10 cellular contexts compared by ENCODE assay signal in genomic region chr17:45131294-45131615, GRCh38. TPM values are rescaled to one million over a fixed set of nuclear protein-coding genes. Genes with fewer than 3 reads are reported as not detected.
A peak's percentile ranks its signal among the peaks of the same experiment; 100 is the strongest.
DNase-seq lines count a peak whose midpoint lies in the region; ATAC-seq and TF ChIP-seq lines count a peak whose summit lies in the region.
"Had no signal": no experiment of that assay in that cellular context is flagged by ENCODE, and none has a peak within 500 bp of the region (broad histone marks: within the 10 kb centered on the region; RNA-seq: fewer than 3 reads in every experiment).

No MANE protein-coding gene starts in this region.

- H3K36me3 Mint-ChIP-seq in chondrocyte (ENCODE audit: low read depth): no peaks in the 10 kb centered on the region
- H3K36me3 Mint-ChIP-seq in naive B cell: no peaks in the 10 kb centered on the region

- no peaks in the 10 kb centered on the region for H3K36me3 ChIP-seq in HUES6 (ENCODE audit: control insufficient read depth, insufficient read depth, low read length)
- H3K36me3 ChIP-seq: prostate gland had no signal

- H3K4me3 Mint-ChIP-seq in chondrocyte (ENCODE audit: unreplicated experiment): peak overlapping the region; percentile 75
- peak overlapping the region; percentile 7 to 84 (median 80) for H3K4me3 Mint-ChIP-seq in naive B cell

- peak overlapping the region; percentile 98 for H3K27ac Mint-ChIP-seq in chondrocyte (ENCODE audit: unreplicated experiment)
- no peak overlapping the region for H3K27ac Mint-ChIP-seq in naive B cell

- H3K4me3 ChIP-seq in AG04450 (ENCODE audit: low read depth, low read length): peak overlapping the region; percentile 83
- peak overlapping the region; percentile 87 for H3K4me3 ChIP-seq in HUES6 (ENCODE audit: low read depth, low read length)

- no peaks in the 10 kb centered on the region for H3K9me3 Mint-ChIP-seq in chondrocyte (ENCODE audit: low read depth)
- no peaks in the 10 kb centered on the region for H3K9me3 Mint-ChIP-seq in naive B cell

- H3K4me1 Mint-ChIP-seq in chondrocyte (ENCODE audit: low read depth) (peaks cover 67% of the 10 kb centered on the region), naive B cell (peaks cover 3 to 25% (median 8%) of the 10 kb centered on the region in 3 donors)

- peaks cover 39% of the 10 kb centered on the region for H3K4me1 ChIP-seq in HUES6 (ENCODE audit: control insufficient read depth, insufficient read depth, low read length)

- DNase-seq in AG04450 (ENCODE audit: low read depth, low spot score): no peak
- no peak for DNase-seq in chondrocyte (ENCODE audit: low spot score)
- DNase-seq in naive B cell: no peak
- no peak for DNase-seq in NCI-H2171 (lab: John Stamatoyannopoulos, UW)
- DNase-seq in NCI-H510A treated with DMSO at 0.1 percent for 48 hours (lab: John Stamatoyannopoulos, UW): no peak
- no peak for DNase-seq in ecto neural progenitor cell (ENCODE audit: low spot score)
- DNase-seq: GDM1 had no signal

- POLR2A ChIA-PET in AG04450 (lab: Yijun Ruan, JAX): no interaction called here

- TF ChIP-seq CTCF in AG04450 (IDR thresholded peaks at IDR 0.05; ENCODE audit: low read depth, low read length) (no peak), chondrocyte (IDR thresholded peaks at IDR 0.05) (no peak)

- CTCF ChIA-PET in AG04450 (lab: Charles Lee): interaction anchor here (0.5 to 0.8 kb wide), 2 partner anchors 63 to 66 kb away, joined by 3 to 4 read pairs; no protein-coding TSS in a partner anchor

- H3K9me3 ChIP-seq in AG04450 (ENCODE audit: control insufficient read depth, insufficient read depth, low read length): no peaks in the 10 kb centered on the region; the same call in 1 of the 2 replicates
- H3K9me3 ChIP-seq in HUES6 (ENCODE audit: control insufficient read depth, insufficient read depth, low read depth, low read length): no peaks in the 10 kb centered on the region
- H3K9me3 ChIP-seq: prostate gland had no signal

- H3K9ac ChIP-seq in HUES6 (ENCODE audit: low read length): no peak overlapping the region

- no peak for ATAC-seq in naive B cell (ENCODE audit: low read depth in 2 of 2)
- ATAC-seq in HG03378 (IDR thresholded peaks at IDR 0.05; ENCODE audit: unreplicated experiment): no peak

- no peaks in the 10 kb centered on the region for H3K27me3 ChIP-seq in AG04450 (ENCODE audit: control insufficient read depth, insufficient read depth, low read length)
- no peaks in the 10 kb centered on the region for H3K27me3 ChIP-seq in HUES6 (ENCODE audit: control insufficient read depth, insufficient read depth, low read length)

- H3K27me3 Mint-ChIP-seq in chondrocyte (ENCODE audit: low read depth) (no peaks in the 10 kb centered on the region), naive B cell (peaks cover 3 to 15% (median 11%) of the 10 kb centered on the region in 3 donors)

- H3K27ac ChIP-seq in AG04450 (ENCODE audit: low read depth, low read length) (no peak overlapping the region), HUES6 (ENCODE audit: low read depth, low read length) (no peak overlapping the region)

RNA-seq across cellular contexts. Expression of gene PLCD3, which starts 1.1 kb away (rescaled TPM):
- polyA plus RNA-seq in AG04450 (2011; rRNA removed) (28.2 and 42.3 TPM in 2 replicates), naive B cell (ENCODE audit: low read depth in 6 of 6) (not detected)
- 64.1 and 86.5 TPM in 2 replicates for polyA minus RNA-seq in AG04450 (2011; rRNA and poly(A)+ RNA removed)
- total RNA-seq in chondrocyte: 123 to 135 TPM (median 128 TPM) in 3 replicates

RNA-seq across cellular contexts. Expression of gene ACBD4, which starts 4.2 kb away (rescaled TPM):
- polyA plus RNA-seq in AG04450 (2011; rRNA removed) (4.0 and 4.7 TPM in 2 replicates), naive B cell (ENCODE audit: low read depth in 6 of 6) (10 to 100 TPM; 15.4 to 27.1 (median 20.4) TPM)
- 2.6 TPM in 2 replicates for polyA minus RNA-seq in AG04450 (2011; rRNA and poly(A)+ RNA removed)
- 4.7 to 6.8 TPM (median 5.6 TPM) in 3 replicates for total RNA-seq in chondrocyte

RNA-seq across cellular contexts. Expression of gene HEXIM1, which starts 17.0 kb away (rescaled TPM):
- polyA plus RNA-seq in AG04450 (2011; rRNA removed) (12.4 and 13.2 TPM in 2 replicates), naive B cell (ENCODE audit: low read depth in 6 of 6) (1 to 10 TPM; 3.2 to 5.3 (median 4.1) TPM)
- polyA minus RNA-seq in AG04450 (2011; rRNA and poly(A)+ RNA removed): 10.0 and 11.4 TPM in 2 replicates
- 35.9 to 41.0 TPM (median 36.4 TPM) in 3 replicates for total RNA-seq in chondrocyte

RNA-seq across cellular contexts. Expression of gene HEXIM2, which starts 30.4 kb away (rescaled TPM):
- polyA plus RNA-seq in AG04450 (2011; rRNA removed) (4.2 and 4.5 TPM in 2 replicates), naive B cell (ENCODE audit: low read depth in 6 of 6) (1 to 10 TPM; 2.1 to 6.7 (median 4.3) TPM)
- polyA minus RNA-seq in AG04450 (2011; rRNA and poly(A)+ RNA removed): 3.2 and 5.0 TPM in 2 replicates
- total RNA-seq in chondrocyte: 3.7 to 7.9 TPM (median 6.4 TPM) in 3 replicates

Comparison
In these comparisons a context has a peak if more than half of its experiments do, and no peak if none do; other contexts are left out.
1. RNA of gene PLCD3, which starts 1.1 kb away (polyA plus RNA-seq): 28.2 to 42.3 TPM in AG04450; not detected in naive B cell; every median in the first group is over 10 times any median in the second.